Comparison of ENCODE assay signal across 8 cellular contexts in the genomic region with DNA sequence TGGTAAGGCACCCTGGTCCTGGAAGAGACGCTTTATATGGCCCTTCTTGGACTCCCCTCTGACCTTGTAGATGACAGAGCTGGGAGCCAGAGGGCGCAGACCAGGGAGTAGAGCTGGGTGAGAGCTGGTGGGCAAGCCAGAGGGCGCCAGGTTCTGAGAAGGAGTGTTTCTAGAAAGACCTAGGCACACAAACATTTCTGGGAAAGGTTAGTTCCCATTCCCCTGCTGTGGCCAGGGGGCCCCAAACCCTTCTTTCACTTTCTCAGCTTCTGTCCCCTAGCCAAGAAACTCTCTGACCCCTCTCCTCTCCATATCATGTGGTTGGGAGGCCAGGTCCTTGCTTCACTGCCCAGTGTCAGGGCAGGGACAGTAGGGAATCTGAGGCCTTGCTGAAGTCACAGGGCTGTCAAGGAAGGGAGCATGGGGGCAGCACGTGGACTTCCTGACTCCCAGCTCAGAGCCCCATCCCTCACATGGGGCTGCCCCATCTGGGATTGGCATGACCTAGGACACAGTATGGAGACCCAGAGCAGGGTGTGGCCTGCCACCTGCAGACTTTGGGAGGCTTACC. TPM values are rescaled to one million over a fixed set of nuclear protein-coding genes. Genes with fewer than 3 reads are reported as not detected.
DNase-seq lines count a peak whose midpoint lies in the region; ATAC-seq and TF ChIP-seq lines count a peak whose summit lies in the region.

No MANE protein-coding gene starts in this region.

- no peaks in the 10 kb centered on the region for H3K36me3 ChIP-seq in gastrocnemius medialis

- TF ChIP-seq CTCF in gastrocnemius medialis (IDR thresholded peaks at IDR 0.05 in 4 of 5, conservative IDR thresholded peaks at IDR 0.05 in 1 of 5): no peak
- no peak for TF ChIP-seq CTCF in glutamatergic neuron (IDR thresholded peaks at IDR 0.05; ENCODE audit: partially characterized antibody, unreplicated experiment)

- peaks cover 2% of the 10 kb centered on the region for H3K4me1 Mint-ChIP-seq in glutamatergic neuron (ENCODE audit: low read depth, unreplicated experiment)

- no peaks in the 10 kb centered on the region for H3K9me3 ChIP-seq in gastrocnemius medialis

- H3K9me3 Mint-ChIP-seq in glutamatergic neuron (ENCODE audit: unreplicated experiment): peaks cover 4% of the 10 kb centered on the region

- no peak overlapping the region for H3K4me3 ChIP-seq in gastrocnemius medialis

- peaks cover 22 to 30% of the 10 kb centered on the region in 2 donors for H3K4me1 ChIP-seq in gastrocnemius medialis

- ATAC-seq in gastrocnemius medialis (no peak), HG03442 (IDR thresholded peaks at IDR 0.05; ENCODE audit: unreplicated experiment) (no peak)

- H3K4me3 Mint-ChIP-seq in glutamatergic neuron (ENCODE audit: unreplicated experiment): no peak overlapping the region

- H3K27ac ChIP-seq in gastrocnemius medialis: peak overlapping the region; percentile 66 to 87 (median 70)

- intact Hi-C loops in gastrocnemius medialis (cut with DNase I; ENCODE audit: low total_unique reads): loop anchor here (1.0 to 2.0 kb wide), 2 partner anchors 41 to 80 kb away; no protein-coding TSS in a partner anchor

- no peaks in the 10 kb centered on the region for H3K27me3 ChIP-seq in gastrocnemius medialis

- no peak overlapping the region for H3K27ac Mint-ChIP-seq in glutamatergic neuron (ENCODE audit: unreplicated experiment)

- in situ Hi-C loops in gastrocnemius medialis (cut with MboI; ENCODE audit: low sequenced_read_pairs in 4 of 4): loop anchor here in 3 of 4 donors (5.0 kb wide), 1 partner anchor 39 kb away; the partner anchor contains the start of gene CISH (in 3 of the 3)

- peaks cover 3% of the 10 kb centered on the region for H3K27me3 Mint-ChIP-seq in glutamatergic neuron (ENCODE audit: unreplicated experiment)

- no peaks in the 10 kb centered on the region for H3K36me3 Mint-ChIP-seq in glutamatergic neuron (ENCODE audit: unreplicated experiment)

- no peak for TF ChIP-seq POLR2A in gastrocnemius medialis (IDR thresholded peaks at IDR 0.05)

- peak; percentile 42 for DNase-seq in stimulated activated naive CD4-positive, alpha-beta T cell treated with Interleukin-2 at 50 U/mL for 16 hours (lab: John Stamatoyannopoulos, UW)
- DNase-seq in stimulated activated naive CD4-positive, alpha-beta T cell (lab: John Stamatoyannopoulos, UW): no peak
- peak; percentile 81 for DNase-seq in activated effector memory CD4-positive, alpha-beta T cell treated with anti-CD3 and anti-CD28 coated beads, Interleukin-2, amount 50 U/mL, for 16 hours
- DNase-seq in gastrocnemius medialis (no peak), DMS 273 treated with DMSO at 0.1 percent for 48 hours (lab: John Stamatoyannopoulos, UW) (no peak), glutamatergic neuron (no peak), AG08396 (ENCODE audit: low spot score) (no peak)

RNA-seq across cellular contexts. Expression of gene HEMK1, which starts 3.6 kb away (rescaled TPM):
- total RNA-seq in gastrocnemius medialis: 1 to 10 TPM; 4.5 to 8.1 (median 7.5) TPM
- total RNA-seq in glutamatergic neuron (ENCODE audit: unreplicated experiment): 21.1 TPM

RNA-seq across cellular contexts. Expression of gene C3orf18, which starts 5.3 kb away (rescaled TPM):
- total RNA-seq in gastrocnemius medialis: 10 to 100 TPM; 12.6 to 27.4 (median 15.4) TPM
- total RNA-seq in glutamatergic neuron (ENCODE audit: unreplicated experiment): 13.0 TPM

RNA-seq across cellular contexts. Expression of gene CISH, which starts 38.7 kb away (rescaled TPM):
- total RNA-seq in gastrocnemius medialis (10 to 100 TPM in 2 of 4 donors, 1 to 10 TPM in 2; 3.3 to 50.5 (median 20.3) TPM), glutamatergic neuron (ENCODE audit: unreplicated experiment) (6.0 TPM)

RNA-seq across cellular contexts. Expression of gene MAPKAPK3, which starts 44.1 kb away (rescaled TPM):
- 100 to 1,000 TPM; 235 to 466 (median 387) TPM for total RNA-seq in gastrocnemius medialis
- 10.7 TPM for total RNA-seq in glutamatergic neuron (ENCODE audit: unreplicated experiment)

Comparison
In these comparisons a context has a peak if more than half of its experiments do, and no peak if none do; other contexts are left out.
1. DNase-seq: peak in stimulated activated naive CD4-positive, alpha-beta T cell treated with Interleukin-2 at 50 U/mL for 16 hours (single experiment) and activated effector memory CD4-positive, alpha-beta T cell treated with anti-CD3 and anti-CD28 coated beads, Interleukin-2, amount 50 U/mL, for 16 hours (single experiment); none in stimulated activated naive CD4-positive, alpha-beta T cell (0 of 6), gastrocnemius medialis (0 of 2), DMS 273 treated with DMSO at 0.1 percent for 48 hours (single experiment), glutamatergic neuron (single experiment) and AG08396 (single experiment).